ENCODE assay signal across 9 cellular contexts in genomic region chr2:42495234-42495581, GRCh38. TPM values are rescaled to one million over a fixed set of nuclear protein-coding genes. Genes with fewer than 3 reads are reported as not detected.
DNase-seq lines count a peak whose midpoint lies in the region; ATAC-seq and TF ChIP-seq lines count a peak whose summit lies in the region.
"Had no signal": no experiment of that assay in that cellular context is flagged by ENCODE, and none has a peak within 500 bp of the region (broad histone marks: within the 10 kb centered on the region; RNA-seq: fewer than 3 reads in every experiment).

No MANE protein-coding gene starts in this region.

- peaks cover 23% of the 10 kb centered on the region for H3K4me1 ChIP-seq in CD4-positive, CD25-positive, alpha-beta regulatory T cell (ENCODE audit: control insufficient read depth, insufficient read depth, low read length, poor library complexity, severe bottlenecking)

- peak overlapping the region; percentile 82 to 97 (median 94) for H3K4me3 Mint-ChIP-seq in CD4-positive, CD25-positive, alpha-beta regulatory T cell
- H3K4me3 Mint-ChIP-seq in HFFc6: peak overlapping the region; percentile 87; the same call in 1 of the 2 replicates
- peak overlapping the region; percentile 83 for H3K4me3 Mint-ChIP-seq in activated T-helper 17 cell treated with anti-CD3 and anti-CD28 coated beads, Interleukin-2, amount 50 U/mL, for 72 hours
- H3K4me3 Mint-ChIP-seq in naive B cell: peak overlapping the region; percentile 84 to 96 (median 94)

- DNase-seq in CD4-positive, CD25-positive, alpha-beta regulatory T cell: no peak
- DNase-seq in HFFc6 (no peak), naive B cell (no peak), mucosa of gallbladder (ENCODE audit: low spot score) (no peak), foreskin fibroblast (no peak), hepatic stellate cell (ENCODE audit: low spot score) (no peak), DMS153 treated with DMSO at 0.1 percent for 48 hours (lab: John Stamatoyannopoulos, UW; ENCODE audit: unreplicated experiment) (no peak)
- DNase-seq: GF-D8 had no signal

- no peaks in the 10 kb centered on the region for H3K9me3 ChIP-seq in CD4-positive, CD25-positive, alpha-beta regulatory T cell (ENCODE audit: control insufficient read depth in 2 of 2, low read length in 2 of 2)

- TF ChIP-seq CTCF in HFFc6 (IDR thresholded peaks at IDR 0.05) (peak; percentile 38), foreskin fibroblast (IDR thresholded peaks at IDR 0.05; ENCODE audit: low read depth, low read length) (no peak)

- H3K27me3 ChIP-seq in CD4-positive, CD25-positive, alpha-beta regulatory T cell (ENCODE audit: control insufficient read depth, insufficient read depth, low read length): peaks cover 9% of the 10 kb centered on the region

- ATAC-seq in CD4-positive, CD25-positive, alpha-beta regulatory T cell (ENCODE audit: low read depth in 2 of 2): no peak
- ATAC-seq in activated T-helper 17 cell treated with anti-CD3 and anti-CD28 coated beads, Interleukin-2, amount 50 U/mL, for 72 hours (replicated peaks): no peak
- ATAC-seq in naive B cell (ENCODE audit: low read depth in 2 of 2): no peak

- no peak overlapping the region for H3K27ac Mint-ChIP-seq in CD4-positive, CD25-positive, alpha-beta regulatory T cell
- H3K27ac Mint-ChIP-seq in HFFc6 (no peak overlapping the region), naive B cell (no peak overlapping the region)
- H3K27ac Mint-ChIP-seq in activated T-helper 17 cell treated with anti-CD3 and anti-CD28 coated beads, Interleukin-2, amount 50 U/mL, for 72 hours: no peak overlapping the region

- H3K27me3 Mint-ChIP-seq in CD4-positive, CD25-positive, alpha-beta regulatory T cell: peaks cover 50% of the 10 kb centered on the region
- H3K27me3 Mint-ChIP-seq in HFFc6 (ENCODE audit: insufficient read depth) (peaks cover 22% of the 10 kb centered on the region), naive B cell (peaks cover 36 to 41% (median 38%) of the 10 kb centered on the region in 3 donors)
- peaks cover 8% of the 10 kb centered on the region for H3K27me3 Mint-ChIP-seq in activated T-helper 17 cell treated with anti-CD3 and anti-CD28 coated beads, Interleukin-2, amount 50 U/mL, for 72 hours

- peaks cover 6 to 11% (median 8%) of the 10 kb centered on the region in 4 donors for H3K4me1 Mint-ChIP-seq in CD4-positive, CD25-positive, alpha-beta regulatory T cell
- H3K4me1 Mint-ChIP-seq in HFFc6 (ENCODE audit: low read depth): peaks cover 12% of the 10 kb centered on the region
- H3K4me1 Mint-ChIP-seq in activated T-helper 17 cell treated with anti-CD3 and anti-CD28 coated beads, Interleukin-2, amount 50 U/mL, for 72 hours: no peaks in the 10 kb centered on the region
- H3K4me1 Mint-ChIP-seq in naive B cell: peaks cover 4 to 12% (median 5%) of the 10 kb centered on the region in 3 donors

- H3K4me3 ChIP-seq in CD4-positive, CD25-positive, alpha-beta regulatory T cell (ENCODE audit: low read depth, low read length): peak overlapping the region; percentile 81
- no peak overlapping the region for H3K4me3 ChIP-seq in foreskin fibroblast (ENCODE audit: low read depth in 1 of 2, low read length in 2 of 2)

- no peaks in the 10 kb centered on the region for H3K36me3 ChIP-seq in CD4-positive, CD25-positive, alpha-beta regulatory T cell (ENCODE audit: control insufficient read depth, insufficient read depth, low read length)

- no peaks in the 10 kb centered on the region for H3K36me3 Mint-ChIP-seq in CD4-positive, CD25-positive, alpha-beta regulatory T cell
- H3K36me3 Mint-ChIP-seq in HFFc6 (ENCODE audit: low read depth) (no peaks in the 10 kb centered on the region), naive B cell (no peaks in the 10 kb centered on the region)
- no peaks in the 10 kb centered on the region for H3K36me3 Mint-ChIP-seq in activated T-helper 17 cell treated with anti-CD3 and anti-CD28 coated beads, Interleukin-2, amount 50 U/mL, for 72 hours (ENCODE audit: low read depth)

- H3K9me3 Mint-ChIP-seq in CD4-positive, CD25-positive, alpha-beta regulatory T cell: peaks cover 0 to 2% (median 0%) of the 10 kb centered on the region in 7 donors
- H3K9me3 Mint-ChIP-seq in HFFc6 (no peaks in the 10 kb centered on the region), naive B cell (peaks cover 0 to 3% (median 0%) of the 10 kb centered on the region in 7 donors)
- no peaks in the 10 kb centered on the region for H3K9me3 Mint-ChIP-seq in activated T-helper 17 cell treated with anti-CD3 and anti-CD28 coated beads, Interleukin-2, amount 50 U/mL, for 72 hours

- H3K27ac ChIP-seq in CD4-positive, CD25-positive, alpha-beta regulatory T cell (ENCODE audit: insufficient read depth, low read length, poor library complexity, severe bottlenecking): no peak overlapping the region

RNA-seq across cellular contexts. Expression of gene KCNG3, which starts 1.4 kb away (rescaled TPM):
- total RNA-seq in CD4-positive, CD25-positive, alpha-beta regulatory T cell: not detected
- polyA plus RNA-seq in CD4-positive, CD25-positive, alpha-beta regulatory T cell: not detected
- total RNA-seq in HFFc6 (2021; fragmentation: NEBNext Ultra II Directional; extraction: Animal tissue kit (Norgen Biotek cat#: 25700)): not detected
- total RNA-seq in activated T-helper 17 cell treated with anti-CD3 and anti-CD28 coated beads, Interleukin-2, amount 50 U/mL, for 72 hours: not detected
- polyA plus RNA-seq in naive B cell (ENCODE audit: low read depth in 6 of 6): not detected
- 0.12 TPM for total RNA-seq in mucosa of gallbladder
